In the genomic region with DNA sequence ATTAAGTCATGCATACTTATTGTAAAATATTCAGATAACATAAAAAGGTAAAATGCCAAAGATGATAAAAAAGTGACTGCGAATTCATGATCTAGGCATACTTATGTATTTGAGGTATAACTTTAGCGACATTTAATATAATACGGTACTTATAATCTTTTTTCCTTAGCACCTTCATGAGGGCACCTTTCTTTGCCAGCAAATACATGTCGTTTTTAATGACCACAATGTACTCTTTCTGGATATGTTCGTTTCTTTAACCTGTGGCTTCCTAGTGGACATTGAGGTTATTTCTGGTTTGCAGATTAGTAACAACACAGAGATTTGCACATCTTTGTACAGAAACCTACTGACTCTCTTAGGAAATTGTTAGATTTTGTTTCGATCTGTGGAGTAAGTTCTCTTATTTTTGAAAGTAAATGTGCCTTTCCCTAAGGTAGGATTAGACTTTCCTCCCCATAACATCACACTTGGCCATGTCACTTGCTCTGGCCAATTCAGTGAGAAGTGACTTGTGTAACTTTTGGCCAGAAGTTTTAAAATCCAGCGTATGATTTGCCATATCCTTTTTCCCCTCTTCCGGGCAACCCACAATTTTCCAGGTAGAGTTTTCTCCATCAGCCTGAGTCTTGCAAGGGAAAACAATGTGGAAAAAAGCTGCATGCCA, we compare ENCODE assay signal across 2 cellular contexts.
TF ChIP-seq lines count a peak whose summit lies in the region.

No MANE protein-coding gene starts in this region.

TF ChIP-seq in GM23338, 12 proteins besides CTCF, POLR2A, EP300 and RAD21 (continues in another document):
- TF ChIP-seq, protein P1, sequence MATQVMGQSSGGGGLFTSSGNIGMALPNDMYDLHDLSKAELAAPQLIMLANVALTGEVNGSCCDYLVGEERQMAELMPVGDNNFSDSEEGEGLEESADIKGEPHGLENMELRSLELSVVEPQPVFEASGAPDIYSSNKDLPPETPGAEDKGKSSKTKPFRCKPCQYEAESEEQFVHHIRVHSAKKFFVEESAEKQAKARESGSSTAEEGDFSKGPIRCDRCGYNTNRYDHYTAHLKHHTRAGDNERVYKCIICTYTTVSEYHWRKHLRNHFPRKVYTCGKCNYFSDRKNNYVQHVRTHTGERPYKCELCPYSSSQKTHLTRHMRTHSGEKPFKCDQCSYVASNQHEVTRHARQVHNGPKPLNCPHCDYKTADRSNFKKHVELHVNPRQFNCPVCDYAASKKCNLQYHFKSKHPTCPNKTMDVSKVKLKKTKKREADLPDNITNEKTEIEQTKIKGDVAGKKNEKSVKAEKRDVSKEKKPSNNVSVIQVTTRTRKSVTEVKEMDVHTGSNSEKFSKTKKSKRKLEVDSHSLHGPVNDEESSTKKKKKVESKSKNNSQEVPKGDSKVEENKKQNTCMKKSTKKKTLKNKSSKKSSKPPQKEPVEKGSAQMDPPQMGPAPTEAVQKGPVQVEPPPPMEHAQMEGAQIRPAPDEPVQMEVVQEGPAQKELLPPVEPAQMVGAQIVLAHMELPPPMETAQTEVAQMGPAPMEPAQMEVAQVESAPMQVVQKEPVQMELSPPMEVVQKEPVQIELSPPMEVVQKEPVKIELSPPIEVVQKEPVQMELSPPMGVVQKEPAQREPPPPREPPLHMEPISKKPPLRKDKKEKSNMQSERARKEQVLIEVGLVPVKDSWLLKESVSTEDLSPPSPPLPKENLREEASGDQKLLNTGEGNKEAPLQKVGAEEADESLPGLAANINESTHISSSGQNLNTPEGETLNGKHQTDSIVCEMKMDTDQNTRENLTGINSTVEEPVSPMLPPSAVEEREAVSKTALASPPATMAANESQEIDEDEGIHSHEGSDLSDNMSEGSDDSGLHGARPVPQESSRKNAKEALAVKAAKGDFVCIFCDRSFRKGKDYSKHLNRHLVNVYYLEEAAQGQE (IDR thresholded peaks at IDR 0.05; ENCODE audit: unreplicated experiment): no peak
- TF ChIP-seq ZNF114 (CRISPR knock-in tag; IDR thresholded peaks at IDR 0.05) (no peak), EZH2 (IDR thresholded peaks at IDR 0.05; ENCODE audit: low read depth, unreplicated experiment) (no peak), JUNB (IDR thresholded peaks at IDR 0.05; ENCODE audit: unreplicated experiment) (no peak), POLR2AphosphoS5 (IDR thresholded peaks at IDR 0.05; ENCODE audit: low read depth) (no peak), ZNF331 (CRISPR knock-in tag; IDR thresholded peaks at IDR 0.05; ENCODE audit: low read depth) (no peak)
- TF ChIP-seq, protein P2, sequence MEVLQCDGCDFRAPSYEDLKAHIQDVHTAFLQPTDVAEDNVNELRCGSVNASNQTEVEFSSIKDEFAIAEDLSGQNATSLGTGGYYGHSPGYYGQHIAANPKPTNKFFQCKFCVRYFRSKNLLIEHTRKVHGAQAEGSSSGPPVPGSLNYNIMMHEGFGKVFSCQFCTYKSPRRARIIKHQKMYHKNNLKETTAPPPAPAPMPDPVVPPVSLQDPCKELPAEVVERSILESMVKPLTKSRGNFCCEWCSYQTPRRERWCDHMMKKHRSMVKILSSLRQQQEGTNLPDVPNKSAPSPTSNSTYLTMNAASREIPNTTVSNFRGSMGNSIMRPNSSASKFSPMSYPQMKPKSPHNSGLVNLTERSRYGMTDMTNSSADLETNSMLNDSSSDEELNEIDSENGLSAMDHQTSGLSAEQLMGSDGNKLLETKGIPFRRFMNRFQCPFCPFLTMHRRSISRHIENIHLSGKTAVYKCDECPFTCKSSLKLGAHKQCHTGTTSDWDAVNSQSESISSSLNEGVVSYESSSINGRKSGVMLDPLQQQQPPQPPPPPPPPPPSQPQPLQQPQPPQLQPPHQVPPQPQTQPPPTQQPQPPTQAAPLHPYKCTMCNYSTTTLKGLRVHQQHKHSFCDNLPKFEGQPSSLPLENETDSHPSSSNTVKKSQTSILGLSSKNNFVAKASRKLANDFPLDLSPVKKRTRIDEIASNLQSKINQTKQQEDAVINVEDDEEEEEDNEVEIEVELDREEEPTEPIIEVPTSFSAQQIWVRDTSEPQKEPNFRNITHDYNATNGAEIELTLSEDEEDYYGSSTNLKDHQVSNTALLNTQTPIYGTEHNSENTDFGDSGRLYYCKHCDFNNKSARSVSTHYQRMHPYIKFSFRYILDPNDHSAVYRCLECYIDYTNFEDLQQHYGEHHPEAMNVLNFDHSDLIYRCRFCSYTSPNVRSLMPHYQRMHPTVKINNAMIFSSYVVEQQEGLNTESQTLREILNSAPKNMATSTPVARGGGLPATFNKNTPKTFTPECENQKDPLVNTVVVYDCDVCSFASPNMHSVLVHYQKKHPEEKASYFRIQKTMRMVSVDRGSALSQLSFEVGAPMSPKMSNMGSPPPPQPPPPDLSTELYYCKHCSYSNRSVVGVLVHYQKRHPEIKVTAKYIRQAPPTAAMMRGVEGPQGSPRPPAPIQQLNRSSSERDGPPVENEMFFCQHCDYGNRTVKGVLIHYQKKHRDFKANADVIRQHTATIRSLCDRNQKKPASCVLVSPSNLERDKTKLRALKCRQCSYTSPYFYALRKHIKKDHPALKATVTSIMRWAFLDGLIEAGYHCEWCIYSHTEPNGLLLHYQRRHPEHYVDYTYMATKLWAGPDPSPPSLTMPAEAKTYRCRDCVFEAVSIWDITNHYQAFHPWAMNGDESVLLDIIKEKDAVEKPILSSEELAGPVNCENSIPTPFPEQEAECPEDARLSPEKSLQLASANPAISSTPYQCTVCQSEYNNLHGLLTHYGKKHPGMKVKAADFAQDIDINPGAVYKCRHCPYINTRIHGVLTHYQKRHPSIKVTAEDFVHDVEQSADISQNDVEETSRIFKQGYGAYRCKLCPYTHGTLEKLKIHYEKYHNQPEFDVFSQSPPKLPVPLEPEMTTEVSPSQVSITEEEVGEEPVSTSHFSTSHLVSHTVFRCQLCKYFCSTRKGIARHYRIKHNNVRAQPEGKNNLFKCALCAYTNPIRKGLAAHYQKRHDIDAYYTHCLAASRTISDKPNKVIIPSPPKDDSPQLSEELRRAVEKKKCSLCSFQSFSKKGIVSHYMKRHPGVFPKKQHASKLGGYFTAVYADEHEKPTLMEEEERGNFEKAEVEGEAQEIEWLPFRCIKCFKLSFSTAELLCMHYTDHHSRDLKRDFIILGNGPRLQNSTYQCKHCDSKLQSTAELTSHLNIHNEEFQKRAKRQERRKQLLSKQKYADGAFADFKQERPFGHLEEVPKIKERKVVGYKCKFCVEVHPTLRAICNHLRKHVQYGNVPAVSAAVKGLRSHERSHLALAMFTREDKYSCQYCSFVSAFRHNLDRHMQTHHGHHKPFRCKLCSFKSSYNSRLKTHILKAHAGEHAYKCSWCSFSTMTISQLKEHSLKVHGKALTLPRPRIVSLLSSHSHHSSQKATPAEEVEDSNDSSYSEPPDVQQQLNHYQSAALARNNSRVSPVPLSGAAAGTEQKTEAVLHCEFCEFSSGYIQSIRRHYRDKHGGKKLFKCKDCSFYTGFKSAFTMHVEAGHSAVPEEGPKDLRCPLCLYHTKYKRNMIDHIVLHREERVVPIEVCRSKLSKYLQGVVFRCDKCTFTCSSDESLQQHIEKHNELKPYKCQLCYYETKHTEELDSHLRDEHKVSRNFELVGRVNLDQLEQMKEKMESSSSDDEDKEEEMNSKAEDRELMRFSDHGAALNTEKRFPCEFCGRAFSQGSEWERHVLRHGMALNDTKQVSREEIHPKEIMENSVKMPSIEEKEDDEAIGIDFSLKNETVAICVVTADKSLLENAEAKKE (CRISPR knock-in tag; IDR thresholded peaks at IDR 0.05): no peak
- TF ChIP-seq, protein P3, sequence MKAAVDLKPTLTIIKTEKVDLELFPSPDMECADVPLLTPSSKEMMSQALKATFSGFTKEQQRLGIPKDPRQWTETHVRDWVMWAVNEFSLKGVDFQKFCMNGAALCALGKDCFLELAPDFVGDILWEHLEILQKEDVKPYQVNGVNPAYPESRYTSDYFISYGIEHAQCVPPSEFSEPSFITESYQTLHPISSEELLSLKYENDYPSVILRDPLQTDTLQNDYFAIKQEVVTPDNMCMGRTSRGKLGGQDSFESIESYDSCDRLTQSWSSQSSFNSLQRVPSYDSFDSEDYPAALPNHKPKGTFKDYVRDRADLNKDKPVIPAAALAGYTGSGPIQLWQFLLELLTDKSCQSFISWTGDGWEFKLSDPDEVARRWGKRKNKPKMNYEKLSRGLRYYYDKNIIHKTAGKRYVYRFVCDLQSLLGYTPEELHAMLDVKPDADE (IDR thresholded peaks at IDR 0.05): no peak

TF ChIP-seq in endothelial cell of umbilical vein, 7 proteins besides CTCF, POLR2A, EP300 and RAD21:
- TF ChIP-seq MYC (IDR thresholded peaks at IDR 0.05; ENCODE audit: low read depth, low read length) (no peak), GATA2 (IDR thresholded peaks at IDR 0.05; ENCODE audit: insufficient read depth, insufficient read length, low read depth, low read length) (no peak)
- TF ChIP-seq, protein P4, sequence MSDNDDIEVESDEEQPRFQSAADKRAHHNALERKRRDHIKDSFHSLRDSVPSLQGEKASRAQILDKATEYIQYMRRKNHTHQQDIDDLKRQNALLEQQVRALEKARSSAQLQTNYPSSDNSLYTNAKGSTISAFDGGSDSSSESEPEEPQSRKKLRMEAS (IDR thresholded peaks at IDR 0.05; ENCODE audit: insufficient read depth, insufficient read length): no peak
